In the genomic region with DNA sequence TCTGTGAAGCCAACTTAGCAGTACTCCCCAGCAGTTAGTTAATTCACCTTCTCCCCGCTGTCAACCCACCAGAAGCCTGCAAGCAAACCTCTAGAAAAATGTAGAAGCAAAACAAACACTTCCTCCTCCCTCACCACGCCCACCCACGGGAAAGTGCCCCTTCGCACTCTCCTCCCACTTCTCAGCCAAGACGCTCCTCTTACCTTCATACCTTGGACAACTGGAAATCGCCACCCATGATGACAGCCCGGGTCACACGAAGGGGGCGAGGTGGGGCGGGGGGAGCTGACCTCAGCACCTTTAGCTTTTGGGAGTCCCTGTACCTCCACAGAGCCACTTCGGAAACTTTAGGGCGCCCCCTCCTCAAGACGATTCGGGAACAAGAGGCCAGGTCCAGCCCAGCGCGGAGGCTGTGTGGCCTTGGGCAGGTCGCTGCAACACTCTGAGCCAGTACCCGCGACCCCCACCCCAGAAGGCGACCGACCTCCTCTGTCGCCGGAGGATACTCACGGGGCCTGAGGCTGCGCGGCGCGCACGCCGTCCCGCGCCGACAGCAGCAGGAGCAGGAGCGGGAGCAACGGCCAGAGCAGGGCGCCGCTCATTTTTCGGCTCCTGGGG, we compare ENCODE assay signal across 8 cellular contexts. TPM values are rescaled to one million over a fixed set of nuclear protein-coding genes. Genes with fewer than 3 reads are reported as not detected.
A peak's percentile ranks its signal among the peaks of the same experiment; 100 is the strongest.
DNase-seq lines count a peak whose midpoint lies in the region; ATAC-seq and TF ChIP-seq lines count a peak whose summit lies in the region.
"Had no signal": no experiment of that assay in that cellular context is flagged by ENCODE, and none has a peak within 500 bp of the region (broad histone marks: within the 10 kb centered on the region; RNA-seq: fewer than 3 reads in every experiment).

No MANE protein-coding gene starts in this region.

- peaks cover 8% of the 10 kb centered on the region for H3K4me1 Mint-ChIP-seq in WTC11

- no peak overlapping the region for H3K27ac ChIP-seq in body of pancreas

- H3K9me3 ChIP-seq in iPS-18c (ENCODE audit: control insufficient read depth, insufficient read depth, low read length) (no peaks in the 10 kb centered on the region), body of pancreas (peaks cover 0 to 5% (median 0%) of the 10 kb centered on the region in 3 donors)

- CTCF ChIA-PET in WTC11 (lab: Charles Lee), result interaction anchor here (0.7 kb wide), 1 partner anchor 25 kb away, joined by 3 read pairs; no protein-coding TSS in a partner anchor

- peak overlapping the region; percentile 67 for H3K4me3 ChIP-seq in iPS-18c (ENCODE audit: insufficient read depth, low read depth, low read length)
- no peak overlapping the region for H3K4me3 ChIP-seq in body of pancreas

- no peak for TF ChIP-seq POLR2A in body of pancreas (IDR thresholded peaks at IDR 0.05)

- DNase-seq in WTC11 (ENCODE audit: low spot score) (no peak), body of pancreas (no peak)
- DNase-seq in stimulated activated CD8-positive, alpha-beta memory T cell treated with anti-CD3 and anti-CD28 coated beads, Interleukin-4, amount 100 ng/mL, for 48 hours, result peak; percentile 36
- DNase-seq: NCI-H524 treated with DMSO at 0.1 percent for 48 hours had no signal

- WGBS in body of pancreas, 2 donors, result 0 to 1% methylated on average over 10 to 36 of the region's 38 CpGs

- ATAC-seq in WTC11 (peak; percentile 47), GM18517 (IDR thresholded peaks at IDR 0.05; ENCODE audit: unreplicated experiment) (no peak), HG02588 (IDR thresholded peaks at IDR 0.05; ENCODE audit: unreplicated experiment) (no peak), body of pancreas (no peak)

- TF ChIP-seq EP300 in Ishikawa (IDR thresholded peaks at IDR 0.05; ENCODE audit: borderline replicate concordance), result no peak

- no peaks in the 10 kb centered on the region for H3K4me1 ChIP-seq in body of pancreas

- peaks cover 45% of the 10 kb centered on the region for H3K27me3 Mint-ChIP-seq in WTC11 (ENCODE audit: low read depth)

- peaks cover 27% of the 10 kb centered on the region for H3K36me3 Mint-ChIP-seq in WTC11

- TF ChIP-seq CTCF in WTC11 (IDR thresholded peaks at IDR 0.05) (no peak), body of pancreas (IDR thresholded peaks at IDR 0.05) (no peak)

- H3K27ac Mint-ChIP-seq in WTC11, result no peak overlapping the region

- H3K36me3 ChIP-seq in body of pancreas (replicated peaks in 1 of 2; ENCODE audit: insufficient read depth in 1 of 2, low read depth in 2 of 2), result no peaks in the 10 kb centered on the region

- TF ChIP-seq RAD21 in Ishikawa (IDR thresholded peaks at IDR 0.05; ENCODE audit: low read depth), result no peak

- peaks cover 26% of the 10 kb centered on the region for H3K9me3 Mint-ChIP-seq in WTC11

- POLR2A ChIA-PET in WTC11 (lab: Charles Lee), result no interaction called here

- peak overlapping the region; percentile 81 for H3K4me3 Mint-ChIP-seq in WTC11

- intact Hi-C loops in body of pancreas (cut with DNase I), result no loop called here

- H3K27me3 ChIP-seq in body of pancreas, result no peaks in the 10 kb centered on the region

TF ChIP-seq in Ishikawa, 13 proteins besides CTCF, POLR2A, EP300 and RAD21:
- TF ChIP-seq, protein P1, sequence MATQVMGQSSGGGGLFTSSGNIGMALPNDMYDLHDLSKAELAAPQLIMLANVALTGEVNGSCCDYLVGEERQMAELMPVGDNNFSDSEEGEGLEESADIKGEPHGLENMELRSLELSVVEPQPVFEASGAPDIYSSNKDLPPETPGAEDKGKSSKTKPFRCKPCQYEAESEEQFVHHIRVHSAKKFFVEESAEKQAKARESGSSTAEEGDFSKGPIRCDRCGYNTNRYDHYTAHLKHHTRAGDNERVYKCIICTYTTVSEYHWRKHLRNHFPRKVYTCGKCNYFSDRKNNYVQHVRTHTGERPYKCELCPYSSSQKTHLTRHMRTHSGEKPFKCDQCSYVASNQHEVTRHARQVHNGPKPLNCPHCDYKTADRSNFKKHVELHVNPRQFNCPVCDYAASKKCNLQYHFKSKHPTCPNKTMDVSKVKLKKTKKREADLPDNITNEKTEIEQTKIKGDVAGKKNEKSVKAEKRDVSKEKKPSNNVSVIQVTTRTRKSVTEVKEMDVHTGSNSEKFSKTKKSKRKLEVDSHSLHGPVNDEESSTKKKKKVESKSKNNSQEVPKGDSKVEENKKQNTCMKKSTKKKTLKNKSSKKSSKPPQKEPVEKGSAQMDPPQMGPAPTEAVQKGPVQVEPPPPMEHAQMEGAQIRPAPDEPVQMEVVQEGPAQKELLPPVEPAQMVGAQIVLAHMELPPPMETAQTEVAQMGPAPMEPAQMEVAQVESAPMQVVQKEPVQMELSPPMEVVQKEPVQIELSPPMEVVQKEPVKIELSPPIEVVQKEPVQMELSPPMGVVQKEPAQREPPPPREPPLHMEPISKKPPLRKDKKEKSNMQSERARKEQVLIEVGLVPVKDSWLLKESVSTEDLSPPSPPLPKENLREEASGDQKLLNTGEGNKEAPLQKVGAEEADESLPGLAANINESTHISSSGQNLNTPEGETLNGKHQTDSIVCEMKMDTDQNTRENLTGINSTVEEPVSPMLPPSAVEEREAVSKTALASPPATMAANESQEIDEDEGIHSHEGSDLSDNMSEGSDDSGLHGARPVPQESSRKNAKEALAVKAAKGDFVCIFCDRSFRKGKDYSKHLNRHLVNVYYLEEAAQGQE (IDR thresholded peaks at IDR 0.05; ENCODE audit: low read depth), result no peak
- TF ChIP-seq, protein P2, sequence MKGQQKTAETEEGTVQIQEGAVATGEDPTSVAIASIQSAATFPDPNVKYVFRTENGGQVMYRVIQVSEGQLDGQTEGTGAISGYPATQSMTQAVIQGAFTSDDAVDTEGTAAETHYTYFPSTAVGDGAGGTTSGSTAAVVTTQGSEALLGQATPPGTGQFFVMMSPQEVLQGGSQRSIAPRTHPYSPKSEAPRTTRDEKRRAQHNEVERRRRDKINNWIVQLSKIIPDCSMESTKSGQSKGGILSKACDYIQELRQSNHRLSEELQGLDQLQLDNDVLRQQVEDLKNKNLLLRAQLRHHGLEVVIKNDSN (IDR thresholded peaks at IDR 0.05), result no peak
- TF ChIP-seq ZBTB7A (IDR thresholded peaks at IDR 0.05; ENCODE audit: low read depth) (peak; percentile 39; the same call in 1 of the 2 replicates), CREB1 (IDR thresholded peaks at IDR 0.05; ENCODE audit: low read depth) (no peak), TCF12 (IDR thresholded peaks at IDR 0.05; ENCODE audit: low read depth) (no peak)
- TF ChIP-seq, protein P3, sequence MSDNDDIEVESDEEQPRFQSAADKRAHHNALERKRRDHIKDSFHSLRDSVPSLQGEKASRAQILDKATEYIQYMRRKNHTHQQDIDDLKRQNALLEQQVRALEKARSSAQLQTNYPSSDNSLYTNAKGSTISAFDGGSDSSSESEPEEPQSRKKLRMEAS (IDR thresholded peaks at IDR 0.05), result peak; percentile 33

TF ChIP-seq in WTC11, 78 proteins besides CTCF, POLR2A, EP300 and RAD21 (continues in another document):
- TF ChIP-seq, protein P4, sequence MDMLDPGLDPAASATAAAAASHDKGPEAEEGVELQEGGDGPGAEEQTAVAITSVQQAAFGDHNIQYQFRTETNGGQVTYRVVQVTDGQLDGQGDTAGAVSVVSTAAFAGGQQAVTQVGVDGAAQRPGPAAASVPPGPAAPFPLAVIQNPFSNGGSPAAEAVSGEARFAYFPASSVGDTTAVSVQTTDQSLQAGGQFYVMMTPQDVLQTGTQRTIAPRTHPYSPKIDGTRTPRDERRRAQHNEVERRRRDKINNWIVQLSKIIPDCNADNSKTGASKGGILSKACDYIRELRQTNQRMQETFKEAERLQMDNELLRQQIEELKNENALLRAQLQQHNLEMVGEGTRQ (CRISPR knock-in tag; IDR thresholded peaks at IDR 0.05), result no peak
- TF ChIP-seq NFATC4 (CRISPR knock-in tag; IDR thresholded peaks at IDR 0.05) (no peak), ZNF263 (CRISPR knock-in tag; IDR thresholded peaks at IDR 0.05; ENCODE audit: low read depth) (no peak), SMAD4 (CRISPR knock-in tag; IDR thresholded peaks at IDR 0.05) (no peak), NR2C2 (CRISPR knock-in tag; IDR thresholded peaks at IDR 0.05) (no peak)
- TF ChIP-seq, protein P5, sequence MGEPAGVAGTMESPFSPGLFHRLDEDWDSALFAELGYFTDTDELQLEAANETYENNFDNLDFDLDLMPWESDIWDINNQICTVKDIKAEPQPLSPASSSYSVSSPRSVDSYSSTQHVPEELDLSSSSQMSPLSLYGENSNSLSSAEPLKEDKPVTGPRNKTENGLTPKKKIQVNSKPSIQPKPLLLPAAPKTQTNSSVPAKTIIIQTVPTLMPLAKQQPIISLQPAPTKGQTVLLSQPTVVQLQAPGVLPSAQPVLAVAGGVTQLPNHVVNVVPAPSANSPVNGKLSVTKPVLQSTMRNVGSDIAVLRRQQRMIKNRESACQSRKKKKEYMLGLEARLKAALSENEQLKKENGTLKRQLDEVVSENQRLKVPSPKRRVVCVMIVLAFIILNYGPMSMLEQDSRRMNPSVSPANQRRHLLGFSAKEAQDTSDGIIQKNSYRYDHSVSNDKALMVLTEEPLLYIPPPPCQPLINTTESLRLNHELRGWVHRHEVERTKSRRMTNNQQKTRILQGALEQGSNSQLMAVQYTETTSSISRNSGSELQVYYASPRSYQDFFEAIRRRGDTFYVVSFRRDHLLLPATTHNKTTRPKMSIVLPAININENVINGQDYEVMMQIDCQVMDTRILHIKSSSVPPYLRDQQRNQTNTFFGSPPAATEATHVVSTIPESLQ (CRISPR knock-in tag; IDR thresholded peaks at IDR 0.05), result no peak
- TF ChIP-seq, protein P6, sequence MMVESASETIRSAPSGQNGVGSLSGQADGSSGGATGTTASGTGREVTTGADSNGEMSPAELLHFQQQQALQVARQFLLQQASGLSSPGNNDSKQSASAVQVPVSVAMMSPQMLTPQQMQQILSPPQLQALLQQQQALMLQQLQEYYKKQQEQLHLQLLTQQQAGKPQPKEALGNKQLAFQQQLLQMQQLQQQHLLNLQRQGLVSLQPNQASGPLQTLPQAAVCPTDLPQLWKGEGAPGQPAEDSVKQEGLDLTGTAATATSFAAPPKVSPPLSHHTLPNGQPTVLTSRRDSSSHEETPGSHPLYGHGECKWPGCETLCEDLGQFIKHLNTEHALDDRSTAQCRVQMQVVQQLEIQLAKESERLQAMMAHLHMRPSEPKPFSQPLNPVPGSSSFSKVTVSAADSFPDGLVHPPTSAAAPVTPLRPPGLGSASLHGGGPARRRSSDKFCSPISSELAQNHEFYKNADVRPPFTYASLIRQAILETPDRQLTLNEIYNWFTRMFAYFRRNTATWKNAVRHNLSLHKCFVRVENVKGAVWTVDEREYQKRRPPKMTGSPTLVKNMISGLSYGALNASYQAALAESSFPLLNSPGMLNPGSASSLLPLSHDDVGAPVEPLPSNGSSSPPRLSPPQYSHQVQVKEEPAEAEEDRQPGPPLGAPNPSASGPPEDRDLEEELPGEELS (CRISPR knock-in tag; IDR thresholded peaks at IDR 0.05), result no peak

RNA-seq across cellular contexts. Expression of a gene that starts 0.5 kb away (rescaled TPM):
- total RNA-seq in WTC11 (2021) (6.9 to 10.8 TPM (median 7.9 TPM) in 3 replicates), body of pancreas (1 to 10 TPM; 2.0 to 5.2 TPM)

RNA-seq across cellular contexts. Expression of a gene that starts 49.1 kb away (rescaled TPM):
- total RNA-seq in WTC11 (2021) (27.9 to 29.9 TPM (median 29.7 TPM) in 3 replicates), body of pancreas (1 to 10 TPM; 1.6 to 2.3 TPM)

RNA-seq across cellular contexts. Expression of a gene that starts 49.4 kb away (rescaled TPM):
- 70.3 to 94.3 TPM (median 73.4 TPM) in 3 replicates for total RNA-seq in WTC11 (2021)
- 10 to 100 TPM; 26.2 to 56.0 TPM for total RNA-seq in body of pancreas
